ENCODE assay signal across 8 cellular contexts in genomic region chr19:39411832-39412099, GRCh38. TPM values are rescaled to one million over a fixed set of nuclear protein-coding genes. Genes with fewer than 3 reads are reported as not detected.
DNase-seq lines count a peak whose midpoint lies in the region; ATAC-seq and TF ChIP-seq lines count a peak whose summit lies in the region.

No MANE protein-coding gene starts in this region.

- H3K27ac Mint-ChIP-seq in CD14-positive monocyte: peak overlapping the region; percentile 96 to 100 (median 98)
- H3K27ac Mint-ChIP-seq in activated CD8-positive, alpha-beta T cell treated with anti-CD3 and anti-CD28 coated beads for 36 hours: peak overlapping the region; percentile 89
- peak overlapping the region; percentile 96 for H3K27ac Mint-ChIP-seq in memory B cell

- peak overlapping the region; percentile 91 to 99 for H3K4me3 Mint-ChIP-seq in CD14-positive monocyte
- H3K4me3 Mint-ChIP-seq in activated CD8-positive, alpha-beta T cell treated with anti-CD3 and anti-CD28 coated beads for 36 hours: peak overlapping the region; percentile 79
- peak overlapping the region; percentile 100 for H3K4me3 Mint-ChIP-seq in memory B cell

- DNase-seq in CD14-positive monocyte (ENCODE audit: low spot score): peak; percentile 93
- peak; percentile 85 for DNase-seq in HK-2 (ENCODE audit: unreplicated experiment)
- peak; percentile 97 for DNase-seq in NCI-H82 treated with DMSO at 0.1 percent for 48 hours (lab: John Stamatoyannopoulos, UW; ENCODE audit: unreplicated experiment)
- DNase-seq in activated CD8-positive, alpha-beta T cell treated with anti-CD3 and anti-CD28 coated beads for 36 hours: peak; percentile 97
- peak; percentile 90 for DNase-seq in effector CD4-positive, alpha-beta T cell
- peak; percentile 89 to 92 for DNase-seq in memory B cell (ENCODE audit: low spot score in 2 of 2)
- peak; percentile 84 for DNase-seq in stimulated activated CD8-positive, alpha-beta memory T cell treated with anti-CD3 and anti-CD28 coated beads, Interleukin-12 subunit alpha, Interleukin-12 subunit beta, amount 100 ng/mL, for 1 hour (ENCODE audit: low read depth)

- ATAC-seq in GM19467 (IDR thresholded peaks at IDR 0.05; ENCODE audit: unreplicated experiment): peak; percentile 22
- peak; percentile 54 for ATAC-seq in activated CD8-positive, alpha-beta T cell treated with anti-CD3 and anti-CD28 coated beads for 36 hours
- ATAC-seq in memory B cell (ENCODE audit: low read depth): peak; percentile 25

- peaks cover 26% of the 10 kb centered on the region for H3K4me1 Mint-ChIP-seq in CD14-positive monocyte
- H3K4me1 Mint-ChIP-seq in activated CD8-positive, alpha-beta T cell treated with anti-CD3 and anti-CD28 coated beads for 36 hours (ENCODE audit: low read depth): peaks cover 29% of the 10 kb centered on the region
- peaks cover 43% of the 10 kb centered on the region for H3K4me1 Mint-ChIP-seq in memory B cell

- intact Hi-C loops in CD14-positive monocyte (cut with micrococcal nuclease): loop anchor here (2.0 kb wide), 2 partner anchors 13 to 19 kb away; no protein-coding TSS in a partner anchor
- intact Hi-C loops in activated CD8-positive, alpha-beta T cell treated with anti-CD3 and anti-CD28 coated beads for 36 hours (cut with micrococcal nuclease): loop anchor here (1.0 to 10.0 kb wide), 3 partner anchors 14 to 287 kb away; partner anchors contain the start of genes GMFG and PAK4

- POLR2A ChIA-PET in activated CD8-positive, alpha-beta T cell treated with anti-CD3 and anti-CD28 coated beads for 36 hours (lab: Charles Lee): interaction anchor here (1.0 to 2.2 kb wide), 9 partner anchors 14 to 76 kb away, joined by 3 to 80 read pairs (median 6); partner anchors contain the start of genes GMFG, MED29, PAF1 and RPS16

- H3K36me3 Mint-ChIP-seq in CD14-positive monocyte: peaks cover 39 to 55% of the 10 kb centered on the region in 2 donors
- H3K36me3 Mint-ChIP-seq in activated CD8-positive, alpha-beta T cell treated with anti-CD3 and anti-CD28 coated beads for 36 hours (ENCODE audit: low read depth): peaks cover 28% of the 10 kb centered on the region
- peaks cover 28% of the 10 kb centered on the region for H3K36me3 Mint-ChIP-seq in memory B cell

- H3K27me3 Mint-ChIP-seq in CD14-positive monocyte (ENCODE audit: low read depth in 3 of 3): peaks cover 2 to 36% (median 10%) of the 10 kb centered on the region in 3 donors
- H3K27me3 Mint-ChIP-seq in activated CD8-positive, alpha-beta T cell treated with anti-CD3 and anti-CD28 coated beads for 36 hours: peaks cover 2% of the 10 kb centered on the region
- H3K27me3 Mint-ChIP-seq in memory B cell: no peaks in the 10 kb centered on the region

- CTCF ChIA-PET in activated CD8-positive, alpha-beta T cell treated with anti-CD3 and anti-CD28 coated beads for 36 hours (lab: Charles Lee): interaction anchor here (0.6 to 2.3 kb wide), 17 partner anchors 9 to 481 kb away, joined by 3 to 153 read pairs (median 6); partner anchors contain the start of genes EID2B, GMFG, MED29 and MRPS12

- peak; percentile 82 for TF ChIP-seq CTCF in CD14-positive monocyte (IDR thresholded peaks at IDR 0.05)
- TF ChIP-seq CTCF in activated CD8-positive, alpha-beta T cell treated with anti-CD3 and anti-CD28 coated beads for 36 hours (IDR thresholded peaks at IDR 0.05): peak; percentile 97

- H3K9me3 Mint-ChIP-seq in CD14-positive monocyte (peaks cover 6 to 27% (median 18%) of the 10 kb centered on the region in 7 donors), memory B cell (no peaks in the 10 kb centered on the region)
- no peaks in the 10 kb centered on the region for H3K9me3 Mint-ChIP-seq in activated CD8-positive, alpha-beta T cell treated with anti-CD3 and anti-CD28 coated beads for 36 hours

RNA-seq across cellular contexts. Expression of gene PLEKHG2, which starts 0.7 kb away (rescaled TPM):
- polyA plus RNA-seq in CD14-positive monocyte: 1 to 10 TPM in 1 of 2 donors, under 1 TPM in 1; 0.73 to 1.2 TPM
- total RNA-seq in activated CD8-positive, alpha-beta T cell treated with anti-CD3 and anti-CD28 coated beads for 36 hours: 10 to 100 TPM; 35.9 to 42.8 TPM

RNA-seq across cellular contexts. Expression of gene ZFP36, which starts 5.1 kb away (rescaled TPM):
- 100 to 1,000 TPM; 473 to 632 TPM for polyA plus RNA-seq in CD14-positive monocyte
- total RNA-seq in activated CD8-positive, alpha-beta T cell treated with anti-CD3 and anti-CD28 coated beads for 36 hours: 10 to 100 TPM; 74.6 to 80.3 TPM

RNA-seq across cellular contexts. Expression of gene MED29, which starts 20.6 kb away (rescaled TPM):
- 10 to 100 TPM; 37.0 to 38.2 TPM for polyA plus RNA-seq in CD14-positive monocyte
- 10 to 100 TPM; 19.5 to 19.8 TPM for total RNA-seq in activated CD8-positive, alpha-beta T cell treated with anti-CD3 and anti-CD28 coated beads for 36 hours

RNA-seq across cellular contexts. Expression of gene PAF1, which starts 20.9 kb away (rescaled TPM):
- polyA plus RNA-seq in CD14-positive monocyte: 10 to 100 TPM; 22.7 to 25.2 TPM
- total RNA-seq in activated CD8-positive, alpha-beta T cell treated with anti-CD3 and anti-CD28 coated beads for 36 hours: 10 to 100 TPM; 35.5 to 36.5 TPM

RNA-seq across cellular contexts. Expression of gene RPS16, which starts 24.0 kb away (rescaled TPM):
- 1,000 to 10,000 TPM in 1 of 2 donors, 100 to 1,000 TPM in 1; 689 to 1,038 TPM for polyA plus RNA-seq in CD14-positive monocyte
- total RNA-seq in activated CD8-positive, alpha-beta T cell treated with anti-CD3 and anti-CD28 coated beads for 36 hours: 1,000 to 10,000 TPM; 3,249 to 3,324 TPM

Comparison
In these comparisons a context has a peak if more than half of its experiments do, and no peak if none do; other contexts are left out.
1. Peak in every context shown above with its lines: DNase-seq and ATAC-seq.